9 cellular contexts compared by ENCODE assay signal in genomic region chr1:98870959-98871903, GRCh38.
DNase-seq lines count a peak whose midpoint lies in the region; ATAC-seq and TF ChIP-seq lines count a peak whose summit lies in the region.
"Had no signal": no experiment of that assay in that cellular context is flagged by ENCODE, and none has a peak within 500 bp of the region (broad histone marks: within the 10 kb centered on the region; RNA-seq: fewer than 3 reads in every experiment).

No MANE protein-coding gene starts in this region.

- no peaks in the 10 kb centered on the region for H3K9me3 Mint-ChIP-seq in MCF 10A (ENCODE audit: unreplicated experiment)
- H3K9me3 Mint-ChIP-seq in central memory CD8-positive, alpha-beta T cell = peaks cover 22% of the 10 kb centered on the region
- peaks cover 43 to 49% of the 10 kb centered on the region in 2 donors for H3K9me3 Mint-ChIP-seq in stimulated activated naive CD8-positive, alpha-beta T cell treated with anti-CD3 and anti-CD28 coated beads, Interleukin-15, amount 100 ng/mL, for 72 hours

- no peak overlapping the region for H3K27ac Mint-ChIP-seq in MCF 10A (ENCODE audit: low read depth, unreplicated experiment)
- peak overlapping the region; percentile 89 for H3K27ac Mint-ChIP-seq in central memory CD8-positive, alpha-beta T cell (ENCODE audit: low read depth)
- H3K27ac Mint-ChIP-seq in stimulated activated naive CD8-positive, alpha-beta T cell treated with anti-CD3 and anti-CD28 coated beads, Interleukin-15, amount 100 ng/mL, for 72 hours = peak overlapping the region; percentile 94 to 95

- BruUV-seq in MCF 10A (replicated peaks; lab: Mats Ljungman, UMichigan) = no TSS peak

- H3K4me1 ChIP-seq in breast epithelium = no peaks in the 10 kb centered on the region
- H3K4me1 ChIP-seq: parathyroid adenoma had no signal

- no peak overlapping the region for H3K27ac ChIP-seq in breast epithelium
- H3K27ac ChIP-seq in SK-N-MC = peak overlapping the region; percentile 72
- H3K27ac ChIP-seq: parathyroid adenoma had no signal

- no peaks in the 10 kb centered on the region for H3K4me1 Mint-ChIP-seq in MCF 10A (ENCODE audit: insufficient read depth, unreplicated experiment)
- H3K4me1 Mint-ChIP-seq in central memory CD8-positive, alpha-beta T cell = peaks cover 29% of the 10 kb centered on the region
- H3K4me1 Mint-ChIP-seq in stimulated activated naive CD8-positive, alpha-beta T cell treated with anti-CD3 and anti-CD28 coated beads, Interleukin-15, amount 100 ng/mL, for 72 hours = peaks cover 17% of the 10 kb centered on the region

- POLR2A ChIA-PET in MCF 10A (lab: Yijun Ruan, JAX) = no interaction called here

- peak; percentile 98 for ATAC-seq in HG03045 (IDR thresholded peaks at IDR 0.05; ENCODE audit: unreplicated experiment)
- ATAC-seq in central memory CD8-positive, alpha-beta T cell (replicated peaks; ENCODE audit: extremely low read depth, poor library complexity, severe bottlenecking) = peak; percentile 97
- peak; percentile 95 for ATAC-seq in stimulated activated naive CD8-positive, alpha-beta T cell treated with anti-CD3 and anti-CD28 coated beads, Interleukin-15, amount 100 ng/mL, for 72 hours

- no peak overlapping the region for H3K4me3 Mint-ChIP-seq in MCF 10A (ENCODE audit: unreplicated experiment)
- peak overlapping the region; percentile 69 for H3K4me3 Mint-ChIP-seq in central memory CD8-positive, alpha-beta T cell
- peak overlapping the region; percentile 63 to 77 for H3K4me3 Mint-ChIP-seq in stimulated activated naive CD8-positive, alpha-beta T cell treated with anti-CD3 and anti-CD28 coated beads, Interleukin-15, amount 100 ng/mL, for 72 hours

- CTCF ChIA-PET in MCF 10A (lab: Yijun Ruan, JAX) = no interaction called here

- no peaks in the 10 kb centered on the region for H3K36me3 ChIP-seq in breast epithelium
- no peaks in the 10 kb centered on the region for H3K36me3 ChIP-seq in SK-N-MC (ENCODE audit: insufficient read depth, low read length)

- intact Hi-C loops in MCF 10A (cut with micrococcal nuclease) = no loop called here
- intact Hi-C loops in breast epithelium (cut with DNase I; ENCODE audit: low total_unique reads) = no loop called here

- H3K27me3 ChIP-seq in breast epithelium = no peaks in the 10 kb centered on the region

- no peaks in the 10 kb centered on the region for H3K36me3 Mint-ChIP-seq in MCF 10A (ENCODE audit: insufficient read depth, unreplicated experiment)
- peaks cover 4% of the 10 kb centered on the region for H3K36me3 Mint-ChIP-seq in central memory CD8-positive, alpha-beta T cell (ENCODE audit: insufficient read depth)

- DNase-seq in MCF 10A (ENCODE audit: unreplicated experiment) (peak; percentile 0), breast epithelium (ENCODE audit: low spot score in 2 of 2) (no peak), SK-N-MC (ENCODE audit: low read depth, low spot score) (peak; percentile 80), islet precursor cell (no peak), inferior parietal cortex (ENCODE audit: extremely low spot score) (no peak)
- peak in 1 of 2 donors; percentile 57 for DNase-seq in central memory CD8-positive, alpha-beta T cell (ENCODE audit: low spot score in 2 of 2)
- peak; percentile 52 to 58 for DNase-seq in stimulated activated naive CD8-positive, alpha-beta T cell treated with anti-CD3 and anti-CD28 coated beads, Interleukin-15, amount 100 ng/mL, for 72 hours

- peaks cover 0 to 5% of the 10 kb centered on the region in 2 donors for H3K9me3 ChIP-seq in breast epithelium
- H3K9me3 ChIP-seq in SK-N-MC (ENCODE audit: low read depth, low read length) = no peaks in the 10 kb centered on the region

- peak overlapping the region; percentile 47 for H3K9ac ChIP-seq in SK-N-MC (ENCODE audit: insufficient read length)
- H3K9ac ChIP-seq: parathyroid adenoma had no signal

- no peak for TF ChIP-seq POLR2A in breast epithelium (IDR thresholded peaks at IDR 0.05)

- H3K4me3 ChIP-seq in breast epithelium (no peak overlapping the region), SK-N-MC (peak overlapping the region; percentile 68)

- H3K27me3 Mint-ChIP-seq in MCF 10A (ENCODE audit: insufficient read depth, unreplicated experiment) = no peaks in the 10 kb centered on the region
- no peaks in the 10 kb centered on the region for H3K27me3 Mint-ChIP-seq in central memory CD8-positive, alpha-beta T cell
- no peaks in the 10 kb centered on the region for H3K27me3 Mint-ChIP-seq in stimulated activated naive CD8-positive, alpha-beta T cell treated with anti-CD3 and anti-CD28 coated beads, Interleukin-15, amount 100 ng/mL, for 72 hours

- TF ChIP-seq CTCF in MCF 10A (IDR thresholded peaks at IDR 0.05; ENCODE audit: unreplicated experiment) (no peak), breast epithelium (IDR thresholded peaks at IDR 0.05) (no peak)

Comparison
In these comparisons a context has a peak if more than half of its experiments do, and no peak if none do; other contexts are left out.
1. DNase-seq: peak in MCF 10A (single experiment), SK-N-MC (single experiment) and stimulated activated naive CD8-positive, alpha-beta T cell treated with anti-CD3 and anti-CD28 coated beads, Interleukin-15, amount 100 ng/mL, for 72 hours (2 of 2); none in breast epithelium (0 of 2), islet precursor cell (single experiment) and inferior parietal cortex (single experiment).
2. Peak in every context shown above with its lines, with median percentiles within 50 percentile points of each other: ATAC-seq.